In the genomic region with DNA sequence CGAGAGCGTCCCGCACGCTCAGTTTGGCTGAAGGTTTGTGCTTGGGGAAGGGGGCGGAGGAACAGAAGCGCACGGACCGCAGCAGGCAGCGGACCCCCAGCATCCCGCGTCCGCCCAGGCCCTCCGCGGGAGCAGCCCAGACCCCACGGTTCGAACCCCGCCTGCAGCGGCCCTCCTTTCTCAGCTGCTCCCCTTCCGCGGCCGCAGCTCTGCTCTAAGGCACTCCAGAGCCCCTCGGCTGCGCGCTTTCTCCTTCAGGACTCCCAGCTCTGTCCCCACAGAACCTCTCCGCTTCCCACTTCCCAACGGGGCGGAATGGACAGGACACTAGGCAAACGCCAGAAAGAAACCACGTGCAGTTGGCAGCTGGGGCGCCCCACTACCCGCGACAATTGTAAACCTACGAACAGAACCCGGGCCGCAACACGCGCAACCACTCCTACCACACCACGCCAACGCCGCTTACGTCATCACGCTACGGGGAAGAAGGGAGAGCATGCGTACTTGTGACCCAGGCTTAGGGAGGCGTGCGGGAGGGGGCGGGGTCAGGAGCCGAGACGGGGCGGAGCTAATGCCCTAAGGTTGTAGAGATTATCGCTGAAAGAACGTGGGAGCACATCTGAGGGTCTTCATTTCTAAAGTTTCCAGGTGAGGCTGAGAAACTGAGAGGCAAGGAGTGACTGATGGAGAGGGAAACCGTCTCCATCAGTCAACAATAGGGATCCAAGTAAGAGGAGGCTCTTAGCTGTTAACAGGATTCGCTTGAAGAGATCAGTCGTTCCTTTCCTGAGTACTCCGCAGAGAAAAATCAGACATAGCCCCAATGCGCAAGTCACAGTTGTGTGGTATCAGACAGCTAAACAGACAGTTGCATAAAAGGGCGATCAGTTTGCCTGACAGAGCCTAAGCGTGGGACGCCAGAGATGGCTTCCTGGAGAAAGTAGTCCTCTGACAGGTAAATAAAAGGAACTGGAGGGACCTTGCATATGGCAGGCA, we compare ENCODE assay signal across 8 cellular contexts. TPM values are rescaled to one million over a fixed set of nuclear protein-coding genes. Genes with fewer than 3 reads are reported as not detected.
DNase-seq lines count a peak whose midpoint lies in the region; TF ChIP-seq lines count a peak whose summit lies in the region.

A gene with protein sequence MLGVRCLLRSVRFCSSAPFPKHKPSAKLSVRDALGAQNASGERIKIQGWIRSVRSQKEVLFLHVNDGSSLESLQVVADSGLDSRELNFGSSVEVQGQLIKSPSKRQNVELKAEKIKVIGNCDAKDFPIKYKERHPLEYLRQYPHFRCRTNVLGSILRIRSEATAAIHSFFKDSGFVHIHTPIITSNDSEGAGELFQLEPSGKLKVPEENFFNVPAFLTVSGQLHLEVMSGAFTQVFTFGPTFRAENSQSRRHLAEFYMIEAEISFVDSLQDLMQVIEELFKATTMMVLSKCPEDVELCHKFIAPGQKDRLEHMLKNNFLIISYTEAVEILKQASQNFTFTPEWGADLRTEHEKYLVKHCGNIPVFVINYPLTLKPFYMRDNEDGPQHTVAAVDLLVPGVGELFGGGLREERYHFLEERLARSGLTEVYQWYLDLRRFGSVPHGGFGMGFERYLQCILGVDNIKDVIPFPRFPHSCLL (minus strand): TSS at position 479 of the 996 bp plus-strand sequence. CDS start 376 bp downstream, at position 103.

- H3K4me1 Mint-ChIP-seq in HFFc6 (ENCODE audit: low read depth): peaks cover 30% of the 10 kb centered on the region
- H3K4me1 Mint-ChIP-seq in activated naive CD4-positive, alpha-beta T cell treated with anti-CD3 and anti-CD28 coated beads, Interleukin-2, amount 10 ng/mL, durations not matched to agents 7 days and 5 days: peaks cover 44% of the 10 kb centered on the region

- CTCF ChIA-PET in activated naive CD4-positive, alpha-beta T cell treated with anti-CD3 and anti-CD28 coated beads, Interleukin-2, amount 10 ng/mL, durations not matched to agents 7 days and 5 days (lab: Charles Lee): interaction anchor here (0.5 to 4.3 kb wide), 5 partner anchors 10 to 71 kb away, joined by 3 to 34 read pairs (median 4); no protein-coding TSS in a partner anchor

- peaks cover 6% of the 10 kb centered on the region for H3K36me3 Mint-ChIP-seq in HFFc6 (ENCODE audit: low read depth)
- H3K36me3 Mint-ChIP-seq in activated naive CD4-positive, alpha-beta T cell treated with anti-CD3 and anti-CD28 coated beads, Interleukin-2, amount 10 ng/mL, durations not matched to agents 7 days and 5 days: peaks cover 25% of the 10 kb centered on the region

- no peaks in the 10 kb centered on the region for H3K9me3 Mint-ChIP-seq in HFFc6
- no peaks in the 10 kb centered on the region for H3K9me3 Mint-ChIP-seq in activated naive CD4-positive, alpha-beta T cell treated with anti-CD3 and anti-CD28 coated beads, Interleukin-2, amount 10 ng/mL, durations not matched to agents 7 days and 5 days

- H3K4me3 ChIP-seq in NB4 (ENCODE audit: low read depth, low read length) (peak within 1 kb of the TSS; percentile 88), SK-N-MC (peak within 1 kb of the TSS; percentile 95)

- peak; percentile 86 for TF ChIP-seq POLR2A in NB4 (IDR thresholded peaks at IDR 0.05; ENCODE audit: extremely low read depth, insufficient read length)

- peak within 1 kb of the TSS; percentile 91 for H3K9ac ChIP-seq in SK-N-MC (ENCODE audit: insufficient read length)

- H3K27ac Mint-ChIP-seq in HFFc6: peak within 1 kb of the TSS; percentile 95
- peak within 1 kb of the TSS; percentile 94 for H3K27ac Mint-ChIP-seq in activated naive CD4-positive, alpha-beta T cell treated with anti-CD3 and anti-CD28 coated beads, Interleukin-2, amount 10 ng/mL, durations not matched to agents 7 days and 5 days

- peak within 1 kb of the TSS; percentile 99 for H3K4me3 Mint-ChIP-seq in HFFc6
- peak within 1 kb of the TSS; percentile 97 for H3K4me3 Mint-ChIP-seq in activated naive CD4-positive, alpha-beta T cell treated with anti-CD3 and anti-CD28 coated beads, Interleukin-2, amount 10 ng/mL, durations not matched to agents 7 days and 5 days

- DNase-seq in GM04503 (ENCODE audit: low read depth) (peak; percentile 78), HFFc6 (peak; percentile 94), NB4 (ENCODE audit: low read depth) (peak; percentile 99), SK-N-MC (ENCODE audit: low read depth, low spot score) (peak; percentile 93), germinal center (ENCODE audit: low spot score) (peak; percentile 97), non-pigmented ciliary epithelial cell (ENCODE audit: low read depth) (peak; percentile 91), superior temporal gyrus (ENCODE audit: extremely low spot score) (peak; percentile 97)
- peak; percentile 99 for DNase-seq in activated naive CD4-positive, alpha-beta T cell treated with anti-CD3 and anti-CD28 coated beads, Interleukin-2, amount 10 ng/mL, durations not matched to agents 7 days and 5 days

- peak within 1 kb of the TSS; percentile 46; the same call in 1 of the 2 replicates for H3K27ac ChIP-seq in SK-N-MC

- H3K9me3 ChIP-seq in SK-N-MC (ENCODE audit: low read depth, low read length): no peaks in the 10 kb centered on the region

- peaks cover 31% of the 10 kb centered on the region for H3K36me3 ChIP-seq in SK-N-MC (ENCODE audit: insufficient read depth, low read length)

- no peak for TF ChIP-seq CTCF in HFFc6 (IDR thresholded peaks at IDR 0.05)
- no peak for TF ChIP-seq CTCF in NB4 (IDR thresholded peaks at IDR 0.05; ENCODE audit: low read depth, low read length)

- 0 out of 2 replicates have a peak, but pooled peaks cover 1% of the 10 kb centered on the region for H3K27me3 Mint-ChIP-seq in HFFc6 (ENCODE audit: insufficient read depth)
- H3K27me3 Mint-ChIP-seq in activated naive CD4-positive, alpha-beta T cell treated with anti-CD3 and anti-CD28 coated beads, Interleukin-2, amount 10 ng/mL, durations not matched to agents 7 days and 5 days: peaks cover 4% of the 10 kb centered on the region

RNA-seq across cellular contexts. Expression of the gene that starts here (rescaled TPM):
- total RNA-seq in HFFc6 (2021; fragmentation: NEBNext Ultra II Directional; extraction: Animal tissue kit (Norgen Biotek cat#: 25700)): 10 to 100 TPM in 3 of 6 experiments, 1 to 10 TPM in 3; 8.7 to 11.6 (median 10.3) TPM

Comparison
In these comparisons a context has a peak if more than half of its experiments do, and no peak if none do; other contexts are left out.
1. Peak in every context shown above with its lines: DNase-seq, H3K4me3 ChIP-seq and H3K27ac ChIP-seq.